12 cellular contexts compared by ENCODE assay signal in genomic region chr16:28826141-28826540, GRCh38. TPM values are rescaled to one million over a fixed set of nuclear protein-coding genes. Genes with fewer than 3 reads are reported as not detected.
DNase-seq lines count a peak whose midpoint lies in the region; ATAC-seq and TF ChIP-seq lines count a peak whose summit lies in the region.
"Had no signal": no experiment of that assay in that cellular context is flagged by ENCODE, and none has a peak within 500 bp of the region (broad histone marks: within the 10 kb centered on the region; RNA-seq: fewer than 3 reads in every experiment).

No MANE protein-coding gene starts in this region.

- H3K79me2 ChIP-seq in fibroblast of lung (ENCODE audit: control insufficient read depth, insufficient read depth, low read length), result peaks cover 54% of the 10 kb centered on the region
- H3K79me2 ChIP-seq in smooth muscle cell (ENCODE audit: low read depth), result peaks cover 78% of the 10 kb centered on the region

- H3K9ac ChIP-seq in fibroblast of lung (ENCODE audit: insufficient read depth, low read length) (no peak overlapping the region), smooth muscle cell (ENCODE audit: low read depth) (no peak overlapping the region)

- ATAC-seq in activated T-cell treated with anti-CD3 and anti-CD28 coated beads, Interleukin-2, amount 50 U/mL, for 4 hours, result no peak
- no peak for ATAC-seq in Right ventricle myocardium superior (ENCODE audit: poor library complexity)
- ATAC-seq in GM18870 (IDR thresholded peaks at IDR 0.05; ENCODE audit: unreplicated experiment), result no peak

- H2AFZ ChIP-seq in fibroblast of lung (ENCODE audit: low read length), result no peak overlapping the region
- no peak overlapping the region for H2AFZ ChIP-seq in smooth muscle cell (ENCODE audit: low read depth)

- H3K9me3 ChIP-seq in fibroblast of lung (ENCODE audit: control insufficient read depth, insufficient read depth, low read depth, low read length), result no peaks in the 10 kb centered on the region
- H3K9me3 ChIP-seq in smooth muscle cell (replicated peaks; ENCODE audit: low read depth), result no peaks in the 10 kb centered on the region
- no peaks in the 10 kb centered on the region for H3K9me3 ChIP-seq in sigmoid colon
- H3K9me3 ChIP-seq: vagina had no signal

- H3F3A ChIP-seq in smooth muscle cell (ENCODE audit: low read depth), result peaks cover 11% of the 10 kb centered on the region

- H4K20me1 ChIP-seq in fibroblast of lung (ENCODE audit: control insufficient read depth, extremely low read depth, insufficient read depth, low read length) (no peaks in the 10 kb centered on the region), smooth muscle cell (ENCODE audit: low read depth) (peaks cover 62% of the 10 kb centered on the region)

- peak overlapping the region; percentile 26 for H3K4me3 Mint-ChIP-seq in activated T-cell treated with anti-CD3 and anti-CD28 coated beads, Interleukin-2, amount 50 U/mL, for 4 hours

- H3K27me3 Mint-ChIP-seq in activated T-cell treated with anti-CD3 and anti-CD28 coated beads, Interleukin-2, amount 50 U/mL, for 4 hours (ENCODE audit: low read depth), result no peaks in the 10 kb centered on the region

- no peak for TF ChIP-seq EP300 in sigmoid colon (IDR thresholded peaks at IDR 0.05)

- H3K36me3 ChIP-seq in fibroblast of lung (ENCODE audit: control insufficient read depth, insufficient read depth, low read length) (peaks cover 32% of the 10 kb centered on the region), smooth muscle cell (ENCODE audit: low read depth) (peaks cover 16% of the 10 kb centered on the region), sigmoid colon (peaks cover 15 to 59% (median 53%) of the 10 kb centered on the region in 4 donors)

- no peak for DNase-seq in activated T-cell treated with anti-CD3 and anti-CD28 coated beads, Interleukin-2, amount 50 U/mL, for 4 hours
- DNase-seq in activated T-cell treated with anti-CD3 and anti-CD28 coated beads for 4 hours (no peak), fibroblast of lung (ENCODE audit: low read depth in 2 of 2) (peak in 1 of 2 donors; percentile 12), smooth muscle cell (lab: John Stamatoyannopoulos, UW; ENCODE audit: unreplicated experiment) (no peak), Right ventricle myocardium superior (no peak), sigmoid colon (no peak)
- DNase-seq: amygdala, NCI-H446, occipital lobe had no signal

- no peak for TF ChIP-seq POLR2A in sigmoid colon (IDR thresholded peaks at IDR 0.05)

- intact Hi-C loops in Right ventricle myocardium superior (cut with DNase I), result no loop called here
- intact Hi-C loops in sigmoid colon (cut with DNase I), result no loop called here

- TF ChIP-seq CTCF in WI38 (IDR thresholded peaks at IDR 0.05; ENCODE audit: low read depth, low read length) (no peak), fibroblast of lung (conservative IDR thresholded peaks at IDR 0.05 in 1 of 2, IDR thresholded peaks at IDR 0.05 in 1 of 2; ENCODE audit: low read depth in 1 of 2, low read length in 2 of 2) (peak in 1 of 2 donors; percentile 16), smooth muscle cell (IDR thresholded peaks at IDR 0.05; ENCODE audit: borderline replicate concordance, insufficient read depth, poor library complexity, severe bottlenecking) (no peak), sigmoid colon (IDR thresholded peaks at IDR 0.05) (no peak)

- H3K4me3 ChIP-seq in WI38 (ENCODE audit: low read depth, low read length), result peak overlapping the region; percentile 90
- peak overlapping the region in 3 of 4 experiments; percentile 27 to 100 (median 74) for H3K4me3 ChIP-seq in fibroblast of lung (replicated peaks in 1 of 4; ENCODE audit: control extremely low read depth in 1 of 4, insufficient read depth in 1 of 4, low read depth in 3 of 4, low read length in 4 of 4)
- peak overlapping the region; percentile 100 for H3K4me3 ChIP-seq in smooth muscle cell
- no peak overlapping the region for H3K4me3 ChIP-seq in sigmoid colon
- H3K4me3 ChIP-seq: vagina had no signal

- H3K36me3 Mint-ChIP-seq in activated T-cell treated with anti-CD3 and anti-CD28 coated beads, Interleukin-2, amount 50 U/mL, for 4 hours (ENCODE audit: insufficient read depth), result peaks cover 52% of the 10 kb centered on the region

- H3K4me2 ChIP-seq in fibroblast of lung (ENCODE audit: extremely low read depth, insufficient read depth, low read length) (peak overlapping the region; percentile 63), smooth muscle cell (peak overlapping the region; percentile 91)

- H3K4me1 ChIP-seq in fibroblast of lung (ENCODE audit: control insufficient read depth, extremely low read depth, insufficient read depth, low read length) (peaks cover 5% of the 10 kb centered on the region), smooth muscle cell (ENCODE audit: low read depth) (peaks cover 20% of the 10 kb centered on the region), sigmoid colon (peaks cover 0 to 25% (median 24%) of the 10 kb centered on the region in 4 donors)

- peaks cover 35% of the 10 kb centered on the region for H3K4me1 Mint-ChIP-seq in activated T-cell treated with anti-CD3 and anti-CD28 coated beads, Interleukin-2, amount 50 U/mL, for 4 hours (ENCODE audit: low read depth)

- H3K9me3 Mint-ChIP-seq in activated T-cell treated with anti-CD3 and anti-CD28 coated beads, Interleukin-2, amount 50 U/mL, for 4 hours, result no peaks in the 10 kb centered on the region

- H3K27ac ChIP-seq in fibroblast of lung (ENCODE audit: insufficient read depth, low read length), result no peak overlapping the region
- no peak overlapping the region for H3K27ac ChIP-seq in smooth muscle cell (ENCODE audit: low read depth)
- H3K27ac ChIP-seq in sigmoid colon, result no peak overlapping the region
- H3K27ac ChIP-seq: vagina had no signal

- 89% methylated on average over 6 of the region's 6 CpGs for WGBS in smooth muscle cell (ENCODE audit: low lambda C conversion rate)
- 67 to 74% methylated on average over 6 of the region's 6 CpGs for WGBS in sigmoid colon, 2 donors

- no peaks in the 10 kb centered on the region for H3K27me3 ChIP-seq in fibroblast of lung (ENCODE audit: control insufficient read depth, insufficient read depth, low read length)
- no peaks in the 10 kb centered on the region for H3K27me3 ChIP-seq in smooth muscle cell (ENCODE audit: low read depth)
- no peaks in the 10 kb centered on the region for H3K27me3 ChIP-seq in sigmoid colon
- H3K27me3 ChIP-seq: vagina had no signal

RNA-seq across cellular contexts. Expression of gene ATXN2L, which starts 3.3 kb away (rescaled TPM):
- total RNA-seq in activated T-cell treated with anti-CD3 and anti-CD28 coated beads, Interleukin-2, amount 50 U/mL, for 4 hours, result 100 to 1,000 TPM; 315 to 351 (median 325) TPM
- 33.6 and 52.8 TPM in 2 replicates for total RNA-seq in fibroblast of lung
- 16.4 and 21.5 TPM in 2 replicates for polyA plus RNA-seq in fibroblast of lung
- 47.6 and 70.0 TPM in 2 replicates for polyA plus RNA-seq in fibroblast of lung (2012)
- polyA minus RNA-seq in fibroblast of lung (ENCODE audit: low replicate concordance), result 66.4 and 79.9 TPM in 2 replicates
- total RNA-seq in smooth muscle cell, result 81.2 and 89.3 TPM in 2 replicates
- polyA plus RNA-seq in smooth muscle cell, result 93.3 and 108 TPM in 2 replicates
- 43.9 TPM for total RNA-seq in Right ventricle myocardium superior
- total RNA-seq in sigmoid colon, result 10 to 100 TPM; 40.2 to 75.1 (median 52.2) TPM
- polyA plus RNA-seq in sigmoid colon, result 10 to 100 TPM; 25.9 to 89.9 (median 30.0) TPM

RNA-seq across cellular contexts. Expression of gene TUFM, which starts 20.0 kb away (rescaled TPM):
- total RNA-seq in activated T-cell treated with anti-CD3 and anti-CD28 coated beads, Interleukin-2, amount 50 U/mL, for 4 hours, result 100 to 1,000 TPM; 459 to 515 (median 499) TPM
- total RNA-seq in fibroblast of lung (115 and 117 TPM in 2 replicates), smooth muscle cell (67.2 and 76.1 TPM in 2 replicates), Right ventricle myocardium superior (253 TPM), sigmoid colon (100 to 1,000 TPM in 1 of 4 donors, 10 to 100 TPM in 3; 75.3 to 115 (median 89.8) TPM)
- polyA plus RNA-seq in fibroblast of lung (68.6 and 105 TPM in 2 replicates), smooth muscle cell (191 and 200 TPM in 2 replicates), sigmoid colon (100 to 1,000 TPM; 102 to 289 (median 151) TPM)
- polyA plus RNA-seq in fibroblast of lung (2012), result 114 and 188 TPM in 2 replicates
- polyA minus RNA-seq in fibroblast of lung (ENCODE audit: low replicate concordance), result 120 and 199 TPM in 2 replicates

RNA-seq across cellular contexts. Expression of gene SH2B1, which starts 37.5 kb away (rescaled TPM):
- 10 to 100 TPM; 35.5 to 41.4 (median 41.0) TPM for total RNA-seq in activated T-cell treated with anti-CD3 and anti-CD28 coated beads, Interleukin-2, amount 50 U/mL, for 4 hours
- 9.0 and 14.2 TPM in 2 replicates for total RNA-seq in fibroblast of lung
- 10.7 and 11.8 TPM in 2 replicates for polyA plus RNA-seq in fibroblast of lung
- polyA plus RNA-seq in fibroblast of lung (2012), result 16.7 and 23.2 TPM in 2 replicates
- polyA minus RNA-seq in fibroblast of lung (ENCODE audit: low replicate concordance), result 23.1 and 38.0 TPM in 2 replicates
- 11.4 and 17.3 TPM in 2 replicates for total RNA-seq in smooth muscle cell
- 17.3 and 18.8 TPM in 2 replicates for polyA plus RNA-seq in smooth muscle cell
- 40.2 TPM for total RNA-seq in Right ventricle myocardium superior
- total RNA-seq in sigmoid colon, result 10 to 100 TPM; 23.5 to 50.4 (median 24.7) TPM
- polyA plus RNA-seq in sigmoid colon, result 10 to 100 TPM; 29.1 to 51.4 (median 36.0) TPM

RNA-seq across cellular contexts. Expression of gene ATP2A1, which starts 52.1 kb away (rescaled TPM):
- total RNA-seq in activated T-cell treated with anti-CD3 and anti-CD28 coated beads, Interleukin-2, amount 50 U/mL, for 4 hours, result 1 to 10 TPM; 1.0 to 1.4 (median 1.4) TPM
- 0.26 and 0.33 TPM in 2 replicates for total RNA-seq in fibroblast of lung
- 0.15 and 0.22 TPM in 2 replicates for polyA plus RNA-seq in fibroblast of lung
- 0.31 and 0.46 TPM in 2 replicates for polyA plus RNA-seq in fibroblast of lung (2012)
- polyA minus RNA-seq in fibroblast of lung (ENCODE audit: low replicate concordance), result 0.15 TPM in 1 of 2 replicates, not detected in the other
- total RNA-seq in smooth muscle cell, result 0.09 and 0.36 TPM in 2 replicates
- 0.87 and 1.2 TPM in 2 replicates for polyA plus RNA-seq in smooth muscle cell
- not detected for total RNA-seq in Right ventricle myocardium superior
- total RNA-seq in sigmoid colon, result under 1 TPM in 2 of 4 donors, not detected in 2; 0.36 to 0.49 TPM
- 1 to 10 TPM in 2 of 3 donors, not detected in 1; 1.2 to 1.6 TPM for polyA plus RNA-seq in sigmoid colon
- total RNA-seq: vagina had no signal

Comparison
In these comparisons a context has a peak if more than half of its experiments do, and no peak if none do; other contexts are left out.
1. H3K4me3 ChIP-seq: peak in WI38 (single experiment), fibroblast of lung (3 of 4) and smooth muscle cell (single experiment); none in sigmoid colon (0 of 4).